27 cellular contexts compared by ENCODE assay signal in genomic region chr2:218694405-218695145, GRCh38. TPM values are rescaled to one million over a fixed set of nuclear protein-coding genes. Genes with fewer than 3 reads are reported as not detected.
A peak's percentile ranks its signal among the peaks of the same experiment; 100 is the strongest.
DNase-seq lines count a peak whose midpoint lies in the region; TF ChIP-seq lines count a peak whose summit lies in the region.
"Had no signal": no experiment of that assay in that cellular context is flagged by ENCODE, and none has a peak within 500 bp of the region (broad histone marks: within the 10 kb centered on the region; RNA-seq: fewer than 3 reads in every experiment).

No MANE protein-coding gene starts in this region.

- H3K27ac ChIP-seq in colonic mucosa = no peak overlapping the region
- H3K27ac ChIP-seq: breast epithelium, psoas muscle, SJSA1, thoracic aorta, VCaP had no signal

- H3K4me3 ChIP-seq in astrocyte of the spinal cord (ENCODE audit: low read depth, low read length) (no peak overlapping the region), fibroblast of pulmonary artery (replicated peaks; ENCODE audit: low read depth, low read length) (no peak overlapping the region), colonic mucosa (no peak overlapping the region)
- H3K4me3 ChIP-seq: breast epithelium, psoas muscle, SJSA1, thoracic aorta had no signal

- H3K4me3 Mint-ChIP-seq in HFFc6 (no peak overlapping the region), osteocyte (ENCODE audit: unreplicated experiment) (no peak overlapping the region), mesothelial cell of epicardium (no peak overlapping the region)
- H3K4me3 Mint-ChIP-seq: activated CD4-positive, alpha-beta T cell treated with anti-CD3 and anti-CD28 coated beads, Interleukin-2, amount 10 ng/mL, durations not matched to agents 7 days and 5 days; activated CD8-positive, alpha-beta memory T cell treated with anti-CD3 and anti-CD28 coated beads, Interleukin-2, amount 10 ng/mL, durations not matched to agents 7 days and 5 days; activated naive CD8-positive, alpha-beta T cell treated with anti-CD3 and anti-CD28 coated beads, Interleukin-2, amount 10 ng/mL, durations not matched to agents 7 days and 5 days; activated T-helper 17 cell treated with anti-CD3 and anti-CD28 coated beads, Interleukin-2, amount 50 U/mL, for 72 hours; CD8-positive, alpha-beta T cell; T-helper 1 cell treated with Interleukin-12 subunit alpha and Interleukin-12 subunit beta and Interleukin-4 antibody, amounts not matched to agents 30 μg/mL and 1 μg/mL, for 36 hours had no signal

- no peak for TF ChIP-seq CTCF in HFFc6 (IDR thresholded peaks at IDR 0.05)
- TF ChIP-seq CTCF in astrocyte of the spinal cord (IDR thresholded peaks at IDR 0.05; ENCODE audit: low read depth, low read length) = no peak
- TF ChIP-seq CTCF in fibroblast of pulmonary artery (IDR thresholded peaks at IDR 0.05; ENCODE audit: low read length, missing control alignments) = no peak
- no peak for TF ChIP-seq CTCF in osteocyte (IDR thresholded peaks at IDR 0.05)
- TF ChIP-seq CTCF in colonic mucosa (IDR thresholded peaks at IDR 0.05) = no peak
- TF ChIP-seq CTCF in mesothelial cell of epicardium (IDR thresholded peaks at IDR 0.05; ENCODE audit: unreplicated experiment) = no peak

- H3K36me3 Mint-ChIP-seq in HFFc6 (ENCODE audit: low read depth) = peaks cover 15% of the 10 kb centered on the region
- H3K36me3 Mint-ChIP-seq in osteocyte (ENCODE audit: unreplicated experiment) = peaks cover 49% of the 10 kb centered on the region
- H3K36me3 Mint-ChIP-seq in mesothelial cell of epicardium = peaks cover 32% of the 10 kb centered on the region
- H3K36me3 Mint-ChIP-seq: activated CD8-positive, alpha-beta memory T cell treated with anti-CD3 and anti-CD28 coated beads, Interleukin-2, amount 10 ng/mL, durations not matched to agents 7 days and 5 days had no signal

- H3K27me3 Mint-ChIP-seq in HFFc6 (ENCODE audit: insufficient read depth) (no peaks in the 10 kb centered on the region), osteocyte (ENCODE audit: unreplicated experiment) (no peaks in the 10 kb centered on the region), mesothelial cell of epicardium (ENCODE audit: low read depth) (no peaks in the 10 kb centered on the region)
- H3K27me3 Mint-ChIP-seq: activated CD4-positive, alpha-beta T cell treated with anti-CD3 and anti-CD28 coated beads, Interleukin-2, amount 10 ng/mL, durations not matched to agents 7 days and 5 days; activated CD8-positive, alpha-beta memory T cell treated with anti-CD3 and anti-CD28 coated beads, Interleukin-2, amount 10 ng/mL, durations not matched to agents 7 days and 5 days; activated naive CD8-positive, alpha-beta T cell treated with anti-CD3 and anti-CD28 coated beads, Interleukin-2, amount 10 ng/mL, durations not matched to agents 7 days and 5 days; activated T-helper 17 cell treated with anti-CD3 and anti-CD28 coated beads, Interleukin-2, amount 50 U/mL, for 72 hours had no signal

- H3K27me3 ChIP-seq in colonic mucosa = no peaks in the 10 kb centered on the region
- H3K27me3 ChIP-seq: breast epithelium, SJSA1 had no signal

- DNase-seq in HFFc6 = peak; percentile 12
- DNase-seq in astrocyte of the spinal cord (ENCODE audit: low read depth, low spot score) = peak; percentile 56
- DNase-seq in fibroblast of pulmonary artery (ENCODE audit: low read depth) = peak; percentile 34
- DNase-seq in osteocyte (ENCODE audit: extremely low spot score, unreplicated experiment) = no peak
- DNase-seq in activated CD4-positive, alpha-beta T cell treated with anti-CD3 and anti-CD28 coated beads for 1 hour = no peak
- DNase-seq in activated T-cell treated with anti-CD3 and anti-CD28 coated beads for 4 hours = no peak
- no peak for DNase-seq in colonic mucosa
- DNase-seq in mesothelial cell of epicardium (ENCODE audit: low spot score in 2 of 2, unreplicated experiment in 2 of 2) = no peak
- DNase-seq: activated CD4-positive, alpha-beta T cell treated with anti-CD3 and anti-CD28 coated beads, Interleukin-2, amount 10 ng/mL, durations not matched to agents 7 days and 5 days; activated CD8-positive, alpha-beta memory T cell treated with anti-CD3 and anti-CD28 coated beads, Interleukin-2, amount 10 ng/mL, durations not matched to agents 7 days and 5 days; activated naive CD8-positive, alpha-beta T cell treated with anti-CD3 and anti-CD28 coated beads, Interleukin-2, amount 10 ng/mL, durations not matched to agents 7 days and 5 days; CD8-positive, alpha-beta T cell; cortex of kidney; DMS53; left ventricle myocardium superior; NCI-H1417 treated with DMSO at 0.1 percent for 48 hours; NCI-H510A; psoas muscle; small intestine; stimulated activated CD4-positive, alpha-beta T cell treated with anti-CD3 and anti-CD28 coated beads, Interleukin-2, amount 100 ng/mL, for 24 hours; stimulated activated naive CD4-positive, alpha-beta T cell had no signal

- H3K9ac ChIP-seq in colonic mucosa (ENCODE audit: low read depth in 2 of 2, low read length in 2 of 2) = no peak overlapping the region

- no peaks in the 10 kb centered on the region for H3K36me3 ChIP-seq in colonic mucosa
- H3K36me3 ChIP-seq: breast epithelium had no signal

- H3K27ac Mint-ChIP-seq in HFFc6 (0 out of 2 replicates have a peak overlapping the region, but pooled peaks have one; percentile 6), osteocyte (ENCODE audit: unreplicated experiment) (peak overlapping the region; percentile 40), mesothelial cell of epicardium (no peak overlapping the region)
- H3K27ac Mint-ChIP-seq: activated CD4-positive, alpha-beta T cell treated with anti-CD3 and anti-CD28 coated beads, Interleukin-2, amount 10 ng/mL, durations not matched to agents 7 days and 5 days; activated CD8-positive, alpha-beta memory T cell treated with anti-CD3 and anti-CD28 coated beads, Interleukin-2, amount 10 ng/mL, durations not matched to agents 7 days and 5 days; activated naive CD8-positive, alpha-beta T cell treated with anti-CD3 and anti-CD28 coated beads, Interleukin-2, amount 10 ng/mL, durations not matched to agents 7 days and 5 days; activated T-helper 17 cell treated with anti-CD3 and anti-CD28 coated beads, Interleukin-2, amount 50 U/mL, for 72 hours; CD8-positive, alpha-beta T cell; T-helper 1 cell treated with Interleukin-12 subunit alpha and Interleukin-12 subunit beta and Interleukin-4 antibody, amounts not matched to agents 30 μg/mL and 1 μg/mL, for 36 hours had no signal

- H3K9me3 ChIP-seq in colonic mucosa = no peaks in the 10 kb centered on the region
- H3K9me3 ChIP-seq: breast epithelium, psoas muscle, SJSA1, thoracic aorta had no signal

- in situ Hi-C loops in astrocyte of the spinal cord (cut with HindIII; ENCODE audit: low sequenced_read_pairs) = no loop called here

- H3K9me3 Mint-ChIP-seq in HFFc6 (no peaks in the 10 kb centered on the region), osteocyte (ENCODE audit: unreplicated experiment) (no peaks in the 10 kb centered on the region), mesothelial cell of epicardium (no peaks in the 10 kb centered on the region)
- H3K9me3 Mint-ChIP-seq: activated CD4-positive, alpha-beta T cell treated with anti-CD3 and anti-CD28 coated beads, Interleukin-2, amount 10 ng/mL, durations not matched to agents 7 days and 5 days; activated naive CD8-positive, alpha-beta T cell treated with anti-CD3 and anti-CD28 coated beads, Interleukin-2, amount 10 ng/mL, durations not matched to agents 7 days and 5 days; activated T-helper 17 cell treated with anti-CD3 and anti-CD28 coated beads, Interleukin-2, amount 50 U/mL, for 72 hours; CD8-positive, alpha-beta T cell; T-helper 1 cell treated with Interleukin-12 subunit alpha and Interleukin-12 subunit beta and Interleukin-4 antibody, amounts not matched to agents 30 μg/mL and 1 μg/mL, for 36 hours had no signal

- no peaks in the 10 kb centered on the region for H3K4me1 ChIP-seq in colonic mucosa
- H3K4me1 ChIP-seq: breast epithelium, SJSA1 had no signal

- intact Hi-C loops in colonic mucosa (cut with DNase I) = no loop called here

- H3K4me1 Mint-ChIP-seq in HFFc6 (ENCODE audit: low read depth) (peaks cover 33% of the 10 kb centered on the region), osteocyte (ENCODE audit: unreplicated experiment) (peaks cover 6% of the 10 kb centered on the region), mesothelial cell of epicardium (no peaks in the 10 kb centered on the region)
- H3K4me1 Mint-ChIP-seq: activated CD4-positive, alpha-beta T cell treated with anti-CD3 and anti-CD28 coated beads, Interleukin-2, amount 10 ng/mL, durations not matched to agents 7 days and 5 days; activated CD8-positive, alpha-beta memory T cell treated with anti-CD3 and anti-CD28 coated beads, Interleukin-2, amount 10 ng/mL, durations not matched to agents 7 days and 5 days; activated naive CD8-positive, alpha-beta T cell treated with anti-CD3 and anti-CD28 coated beads, Interleukin-2, amount 10 ng/mL, durations not matched to agents 7 days and 5 days; activated T-helper 17 cell treated with anti-CD3 and anti-CD28 coated beads, Interleukin-2, amount 50 U/mL, for 72 hours had no signal

RNA-seq across cellular contexts. Expression of gene TTLL4, which starts 16.1 kb away (rescaled TPM):
- 10 to 100 TPM; 16.1 to 19.6 (median 17.0) TPM for total RNA-seq in HFFc6 (2021; fragmentation: NEBNext Ultra II Directional; extraction: Animal tissue kit (Norgen Biotek cat#: 25700))
- total RNA-seq in osteocyte (23.7 and 28.6 TPM in 2 replicates), colonic mucosa (10 to 100 TPM; 27.5 to 36.7 TPM), mesothelial cell of epicardium (54.8 to 65.5 TPM (median 61.8 TPM) in 3 replicates)

RNA-seq across cellular contexts. Expression of gene STK36, which starts 22.7 kb away (rescaled TPM):
- total RNA-seq in HFFc6 (2021; fragmentation: NEBNext Ultra II Directional; extraction: Animal tissue kit (Norgen Biotek cat#: 25700)) = 10 to 100 TPM; 20.0 to 31.0 (median 23.8) TPM
- total RNA-seq in osteocyte (60.7 and 67.8 TPM in 2 replicates), colonic mucosa (10 to 100 TPM; 17.8 to 36.7 TPM), mesothelial cell of epicardium (115 to 127 TPM (median 120 TPM) in 3 replicates)

RNA-seq across cellular contexts. Expression of gene RNF25, which starts 22.8 kb away (rescaled TPM):
- 10 to 100 TPM; 32.7 to 47.9 (median 39.2) TPM for total RNA-seq in HFFc6 (2021; fragmentation: NEBNext Ultra II Directional; extraction: Animal tissue kit (Norgen Biotek cat#: 25700))
- total RNA-seq in osteocyte = 35.7 and 36.7 TPM in 2 replicates
- 10 to 100 TPM; 12.6 to 20.7 TPM for total RNA-seq in colonic mucosa
- total RNA-seq in mesothelial cell of epicardium = 21.6 to 26.5 TPM (median 21.8 TPM) in 3 replicates

RNA-seq across cellular contexts. Expression of gene BCS1L, which starts 35.1 kb away (rescaled TPM):
- 10 to 100 TPM; 32.9 to 43.5 (median 35.8) TPM for total RNA-seq in HFFc6 (2021; fragmentation: NEBNext Ultra II Directional; extraction: Animal tissue kit (Norgen Biotek cat#: 25700))
- total RNA-seq in osteocyte = 36.5 and 40.9 TPM in 2 replicates
- total RNA-seq in colonic mucosa = 10 to 100 TPM; 21.7 to 63.7 TPM
- 36.0 to 39.4 TPM (median 37.8 TPM) in 3 replicates for total RNA-seq in mesothelial cell of epicardium

RNA-seq across cellular contexts. Expression of gene ZNF142, which starts 35.2 kb away (rescaled TPM):
- total RNA-seq in HFFc6 (2021; fragmentation: NEBNext Ultra II Directional; extraction: Animal tissue kit (Norgen Biotek cat#: 25700)) = 10 to 100 TPM; 21.2 to 24.9 (median 23.5) TPM
- total RNA-seq in osteocyte = 33.4 and 35.5 TPM in 2 replicates
- total RNA-seq in colonic mucosa = 10 to 100 TPM; 14.8 to 25.3 TPM
- 31.4 to 34.1 TPM (median 32.9 TPM) in 3 replicates for total RNA-seq in mesothelial cell of epicardium

Comparison
In these comparisons a context has a peak if more than half of its experiments do, and no peak if none do; other contexts are left out.
1. DNase-seq: peak in HFFc6 (single experiment), astrocyte of the spinal cord (single experiment) and fibroblast of pulmonary artery (single experiment); none in osteocyte (single experiment), activated CD4-positive, alpha-beta T cell treated with anti-CD3 and anti-CD28 coated beads for 1 hour (single experiment), activated T-cell treated with anti-CD3 and anti-CD28 coated beads for 4 hours (single experiment), colonic mucosa (single experiment) and mesothelial cell of epicardium (0 of 2).